In the genomic region with DNA sequence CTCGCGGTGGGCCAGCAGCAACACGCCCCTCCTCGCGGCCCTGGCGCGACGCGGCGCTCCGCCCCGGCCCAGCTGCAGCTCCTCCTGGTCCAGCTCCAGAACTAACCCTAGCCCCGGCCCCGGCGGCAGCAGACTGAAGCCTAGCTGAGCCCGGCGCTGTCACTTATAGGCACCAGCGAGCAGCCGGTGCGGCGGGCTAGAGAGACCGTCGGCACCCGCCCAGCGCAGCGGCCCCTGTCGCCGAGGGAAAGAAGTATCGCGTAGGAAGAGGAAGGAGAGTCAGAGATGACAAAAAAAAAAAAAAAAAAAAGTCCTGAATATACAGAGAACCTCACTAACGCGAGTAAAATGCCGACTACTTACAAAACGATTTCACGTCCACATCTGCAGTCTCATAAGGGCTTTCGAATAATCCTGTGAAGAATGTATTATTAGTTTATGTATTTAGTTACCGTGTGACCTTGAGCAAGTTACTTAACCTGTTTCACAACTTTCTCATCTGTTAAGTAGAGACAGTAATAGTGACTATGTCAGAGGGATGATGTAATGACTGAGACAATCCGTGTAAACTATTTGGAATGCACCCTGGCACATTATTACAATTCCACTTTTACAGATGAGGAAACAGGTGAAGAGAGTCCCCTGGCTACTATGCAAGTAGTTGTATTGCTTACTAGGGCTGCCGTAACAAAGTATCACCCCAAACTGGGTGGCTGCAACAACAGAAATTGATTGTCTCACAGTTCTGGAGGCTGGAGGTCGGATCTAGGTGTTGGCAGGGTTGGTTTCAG, we compare ENCODE assay signal across 8 cellular contexts. TPM values are rescaled to one million over a fixed set of nuclear protein-coding genes. Genes with fewer than 3 reads are reported as not detected.
DNase-seq lines count a peak whose midpoint lies in the region; ATAC-seq lines count a peak whose summit lies in the region.

A gene (minus strand): TSS at position 135 of the 791 bp plus-strand sequence. CDS start 791 bp downstream, outside the sequence.

- DNase-seq in CMK (ENCODE audit: low read depth) = peak; percentile 93
- DNase-seq in HPDE6-E6E7 (ENCODE audit: extremely low spot score) = peak; percentile 73
- DNase-seq in NOMO-1 treated with DMSO at 0.1 percent for 48 hours (lab: John Stamatoyannopoulos, UW; ENCODE audit: unreplicated experiment) = peak; percentile 96
- peak; percentile 80 to 93 (median 92) for DNase-seq in activated CD8-positive, alpha-beta memory T cell treated with anti-CD3 and anti-CD28 coated beads for 48 hours (ENCODE audit: low read depth in 2 of 3, low spot score in 2 of 3)
- peak; percentile 95 for DNase-seq in mesendoderm
- peak; percentile 86 for DNase-seq in stimulated activated CD8-positive, alpha-beta memory T cell treated with anti-CD3 and anti-CD28 coated beads, Interleukin-15, amount 100 ng/mL, for 24 hours (ENCODE audit: low read depth)

- no peak within 1 kb of the TSS for H2BK15ac ChIP-seq in mesendoderm (replicated peaks; ENCODE audit: low read depth)

- H2AK5ac ChIP-seq in mesendoderm (ENCODE audit: low read length) = no peak within 1 kb of the TSS

- H3K36me3 ChIP-seq in endocrine pancreas (ENCODE audit: control insufficient read depth, insufficient read depth, low read length) = no peaks in the 10 kb centered on the region
- H3K36me3 ChIP-seq in mesendoderm (ENCODE audit: control insufficient read depth, insufficient read depth, low read length) = no peaks in the 10 kb centered on the region

- H2BK120ac ChIP-seq in mesendoderm (ENCODE audit: low read depth, low read length) = no peak within 1 kb of the TSS

- peak within 1 kb of the TSS; percentile 51 for H3K23ac ChIP-seq in mesendoderm (ENCODE audit: low read length)

- H3K4me1 ChIP-seq in endocrine pancreas (ENCODE audit: control insufficient read depth, insufficient read depth, low read length) (no peaks in the 10 kb centered on the region), mesendoderm (ENCODE audit: control insufficient read depth, low read depth, low read length) (peaks cover 18% of the 10 kb centered on the region)

- no CpG with 5 or more reads among the region's 40 CpGs for WGBS in mesendoderm (ENCODE audit: extremely low coverage, insufficient coverage, low lambda C conversion rate)

- H3K27me3 ChIP-seq in endocrine pancreas (ENCODE audit: control insufficient read depth, insufficient read depth, low read length) (no peaks in the 10 kb centered on the region), mesendoderm (ENCODE audit: insufficient read depth, low read length, poor library complexity) (no peaks in the 10 kb centered on the region)

- H3K4me3 ChIP-seq in endocrine pancreas (ENCODE audit: control insufficient read depth, insufficient read depth, low read length) = peak within 1 kb of the TSS; percentile 83
- H3K4me3 ChIP-seq in mesendoderm (ENCODE audit: low read length) = peak within 1 kb of the TSS; percentile 73

- peak within 1 kb of the TSS; percentile 98 for H3K56ac ChIP-seq in mesendoderm (ENCODE audit: low read length)

- H3K18ac ChIP-seq in mesendoderm (ENCODE audit: low read length) = peak within 1 kb of the TSS; percentile 71

- H4K8ac ChIP-seq in mesendoderm (ENCODE audit: low read depth, low read length) = peak within 1 kb of the TSS; percentile 87

- H3K4ac ChIP-seq in mesendoderm (ENCODE audit: low read depth, low read length) = peak within 1 kb of the TSS; percentile 61

- peak within 1 kb of the TSS; percentile 91 for H4K5ac ChIP-seq in mesendoderm (ENCODE audit: low read length)

- ATAC-seq in GM19455 (IDR thresholded peaks at IDR 0.05; ENCODE audit: unreplicated experiment) = peak; percentile 87

- H3K9me3 ChIP-seq in endocrine pancreas (ENCODE audit: control insufficient read depth, low read length) = no peaks in the 10 kb centered on the region

- H3K79me1 ChIP-seq in mesendoderm (ENCODE audit: low read length) = peaks cover 25% of the 10 kb centered on the region

- H3K79me2 ChIP-seq in mesendoderm (ENCODE audit: control insufficient read depth, insufficient read depth, low read length) = peaks cover 23% of the 10 kb centered on the region

- H3K9ac ChIP-seq in endocrine pancreas (ENCODE audit: control insufficient read depth, insufficient read depth, low read length) (peak within 1 kb of the TSS; percentile 80), mesendoderm (ENCODE audit: low read length) (peak within 1 kb of the TSS; percentile 96)

- H3K27ac ChIP-seq in mesendoderm (ENCODE audit: low read depth, low read length) = peak within 1 kb of the TSS; percentile 51

- peak within 1 kb of the TSS; percentile 70 for H2BK5ac ChIP-seq in mesendoderm (ENCODE audit: low read length)

- H3K4me2 ChIP-seq in mesendoderm (ENCODE audit: low read length) = peak within 1 kb of the TSS; percentile 97

RNA-seq across cellular contexts. Expression of the gene that starts here (rescaled TPM):
- 22.3 TPM for polyA plus RNA-seq in mesendoderm (2013, experiment 1 of 2)
- 22.0 TPM for polyA plus RNA-seq in mesendoderm (2013, experiment 2 of 2)

Comparison
In these comparisons a context has a peak if more than half of its experiments do, and no peak if none do; other contexts are left out.
1. Peak in every context shown above with its lines: DNase-seq, ATAC-seq, H3K4me3 ChIP-seq and H3K27ac ChIP-seq.